ENCODE assay signal across 19 cellular contexts in genomic region chr12:123067654-123068053, GRCh38.
DNase-seq lines count a peak whose midpoint lies in the region; TF ChIP-seq lines count a peak whose summit lies in the region.
"Had no signal": no experiment of that assay in that cellular context is flagged by ENCODE, and none has a peak within 500 bp of the region (broad histone marks: within the 10 kb centered on the region; RNA-seq: fewer than 3 reads in every experiment).

No MANE protein-coding gene starts in this region.

- peaks cover 5% of the 10 kb centered on the region for H3K27me3 Mint-ChIP-seq in glutamatergic neuron (ENCODE audit: unreplicated experiment)

- H3K27me3 ChIP-seq in OCI-LY1 (ENCODE audit: insufficient read depth, low read length) (no peaks in the 10 kb centered on the region), neutrophil (no peaks in the 10 kb centered on the region), sigmoid colon (no peaks in the 10 kb centered on the region), BE2C (no peaks in the 10 kb centered on the region)

- no peaks in the 10 kb centered on the region for H4K20me1 ChIP-seq in OCI-LY1 (ENCODE audit: insufficient read depth, low read length)

- intact Hi-C loops in sigmoid colon (cut with DNase I) = loop anchor here (5.0 kb wide), 1 partner anchor 45 kb away; no protein-coding TSS in a partner anchor

- H3K9me2 ChIP-seq in OCI-LY1 (ENCODE audit: low read depth, low read length) = no peaks in the 10 kb centered on the region

- H3K27ac ChIP-seq in OCI-LY1 (ENCODE audit: low read depth, low read length, poor library complexity, severe bottlenecking) (peak overlapping the region; percentile 47), neutrophil (peak overlapping the region; percentile 52), sigmoid colon (no peak overlapping the region)
- H3K27ac ChIP-seq: GM23248, HL-60 had no signal

- TF ChIP-seq POLR2A in sigmoid colon (IDR thresholded peaks at IDR 0.05) = no peak

- H3K36me3 Mint-ChIP-seq in glutamatergic neuron (ENCODE audit: unreplicated experiment) = no peaks in the 10 kb centered on the region
- H3K36me3 Mint-ChIP-seq: CD8-positive, alpha-beta T cell had no signal

- H3F3A ChIP-seq in OCI-LY1 (ENCODE audit: insufficient read depth, low read length) = no peaks in the 10 kb centered on the region

- H3K4me1 ChIP-seq in OCI-LY1 (ENCODE audit: insufficient read depth, low read length, severe bottlenecking) = peaks cover 92% of the 10 kb centered on the region
- H3K4me1 ChIP-seq in neutrophil (ENCODE audit: control insufficient read depth in 1 of 2, insufficient read depth in 1 of 2, low read depth in 1 of 2, low read length in 1 of 2) = peaks cover 23 to 48% of the 10 kb centered on the region in 2 experiments
- peaks cover 0 to 75% (median 64%) of the 10 kb centered on the region in 4 donors for H3K4me1 ChIP-seq in sigmoid colon
- peaks cover 10% of the 10 kb centered on the region for H3K4me1 ChIP-seq in BE2C

- no peak overlapping the region for H2AFZ ChIP-seq in OCI-LY1 (ENCODE audit: low read length)
- H2AFZ ChIP-seq: GM23248 had no signal

- TF ChIP-seq EP300 in sigmoid colon (IDR thresholded peaks at IDR 0.05) = no peak

- H3K4me1 Mint-ChIP-seq in glutamatergic neuron (ENCODE audit: low read depth, unreplicated experiment) = peaks cover 24% of the 10 kb centered on the region

- no peak overlapping the region for H3K9ac ChIP-seq in OCI-LY1 (ENCODE audit: low read length)
- H3K9ac ChIP-seq: GM23248 had no signal

- no peak overlapping the region for H3K4me3 Mint-ChIP-seq in glutamatergic neuron (ENCODE audit: unreplicated experiment)
- H3K4me3 Mint-ChIP-seq: CD8-positive, alpha-beta T cell had no signal

- WGBS in sigmoid colon, 2 donors = 84 to 87% methylated on average over 5 of the region's 5 CpGs

- no peaks in the 10 kb centered on the region for H3K9me3 ChIP-seq in OCI-LY1 (ENCODE audit: low read length)
- no peaks in the 10 kb centered on the region for H3K9me3 ChIP-seq in neutrophil
- H3K9me3 ChIP-seq in sigmoid colon = no peaks in the 10 kb centered on the region
- H3K9me3 ChIP-seq in BE2C = no peaks in the 10 kb centered on the region

- H3K9me3 Mint-ChIP-seq in glutamatergic neuron (ENCODE audit: unreplicated experiment) = peaks cover 8% of the 10 kb centered on the region
- H3K9me3 Mint-ChIP-seq: CD8-positive, alpha-beta T cell had no signal

- DNase-seq in SKM-1 treated with dmso at 0.1 percent for 144 hours (lab: John Stamatoyannopoulos, UW; ENCODE audit: unreplicated experiment) = peak; percentile 23
- DNase-seq in SKM-1 (lab: John Stamatoyannopoulos, UW; ENCODE audit: unreplicated experiment) = no peak
- no peak for DNase-seq in glutamatergic neuron
- DNase-seq in NCI-H2171 treated with DMSO at 0.1 percent for 48 hours (lab: John Stamatoyannopoulos, UW) = no peak
- no peak for DNase-seq in sigmoid colon
- DNase-seq in BE2C = no peak
- DNase-seq: 8988T; CD8-positive, alpha-beta T cell; DMS79; GM23248; HCEC 1CT; NCI-H1436; NCI-H2029 treated with DMSO at 0.1 percent for 48 hours; NCI-H510A; NCI-H774; SHP77 had no signal

- H3K36me3 ChIP-seq in OCI-LY1 (ENCODE audit: insufficient read depth, low read length) (peaks cover 14% of the 10 kb centered on the region; the same call in 1 of the 2 replicates), neutrophil (no peaks in the 10 kb centered on the region), sigmoid colon (no peaks in the 10 kb centered on the region), BE2C (no peaks in the 10 kb centered on the region)

- peak overlapping the region; percentile 18 for H3K27ac Mint-ChIP-seq in glutamatergic neuron (ENCODE audit: unreplicated experiment)
- H3K27ac Mint-ChIP-seq: CD8-positive, alpha-beta T cell had no signal

- no peak overlapping the region for H3K4me2 ChIP-seq in OCI-LY1 (ENCODE audit: low read length)

- no peak overlapping the region for H3K4me3 ChIP-seq in OCI-LY1 (ENCODE audit: low read depth, low read length, poor library complexity, severe bottlenecking)
- H3K4me3 ChIP-seq in neutrophil (ENCODE audit: low read depth in 1 of 2, low read length in 1 of 2) = no peak overlapping the region
- no peak overlapping the region for H3K4me3 ChIP-seq in sigmoid colon
- H3K4me3 ChIP-seq in BE2C (ENCODE audit: low read depth, low read length) = no peak overlapping the region
- H3K4me3 ChIP-seq: GM23248 had no signal

- H3K79me2 ChIP-seq in OCI-LY1 (ENCODE audit: insufficient read depth, low read length) = peaks cover 31% of the 10 kb centered on the region

- TF ChIP-seq CTCF in OCI-LY1 (IDR thresholded peaks at IDR 0.05; ENCODE audit: low read length) (no peak), glutamatergic neuron (IDR thresholded peaks at IDR 0.05; ENCODE audit: partially characterized antibody, unreplicated experiment) (no peak), neutrophil (IDR thresholded peaks at IDR 0.05) (no peak), sigmoid colon (IDR thresholded peaks at IDR 0.05) (no peak), BE2C (IDR thresholded peaks at IDR 0.05; ENCODE audit: low read depth, low read length) (no peak)

Comparison
In these comparisons a context has a peak if more than half of its experiments do, and no peak if none do; other contexts are left out.
1. H3K27ac ChIP-seq: peak in OCI-LY1 (single experiment) and neutrophil (single experiment); none in sigmoid colon (0 of 4).